10 cellular contexts compared by ENCODE assay signal in genomic region chr14:89773151-89773550, GRCh38.
A peak's percentile ranks its signal among the peaks of the same experiment; 100 is the strongest.
DNase-seq lines count a peak whose midpoint lies in the region; ATAC-seq and TF ChIP-seq lines count a peak whose summit lies in the region.
"Had no signal": no experiment of that assay in that cellular context is flagged by ENCODE, and none has a peak within 500 bp of the region (broad histone marks: within the 10 kb centered on the region; RNA-seq: fewer than 3 reads in every experiment).

No MANE protein-coding gene starts in this region.

- no peaks in the 10 kb centered on the region for H3K36me3 ChIP-seq in GM06990 (ENCODE audit: control insufficient read depth, insufficient read depth, low read length)

- H3K4me3 Mint-ChIP-seq in activated CD8-positive, alpha-beta T cell treated with anti-CD3 and anti-CD28 coated beads for 36 hours, result peak overlapping the region; percentile 57
- H3K4me3 Mint-ChIP-seq: neural crest cell had no signal

- CTCF ChIA-PET in activated CD8-positive, alpha-beta T cell treated with anti-CD3 and anti-CD28 coated beads for 36 hours (lab: Charles Lee), result interaction anchor here (0.9 to 1.7 kb wide), 5 partner anchors 17 to 596 kb away, joined by 3 to 5 read pairs (median 3); no protein-coding TSS in a partner anchor

- H3K27me3 ChIP-seq in GM06990 (replicated peaks; ENCODE audit: control insufficient read depth, insufficient read depth, low read length), result no peaks in the 10 kb centered on the region

- ATAC-seq in GM19397 (IDR thresholded peaks at IDR 0.05; ENCODE audit: unreplicated experiment) (peak; percentile 48), HG03095 (IDR thresholded peaks at IDR 0.05; ENCODE audit: unreplicated experiment) (peak; percentile 54)
- ATAC-seq in activated CD8-positive, alpha-beta T cell treated with anti-CD3 and anti-CD28 coated beads for 36 hours, result peak; percentile 5

- TF ChIP-seq CTCF in GM06990 (IDR thresholded peaks at IDR 0.05; ENCODE audit: insufficient read depth, low read length, poor library complexity, severe bottlenecking), result no peak
- no peak for TF ChIP-seq CTCF in activated CD8-positive, alpha-beta T cell treated with anti-CD3 and anti-CD28 coated beads for 36 hours (IDR thresholded peaks at IDR 0.05)

- peak overlapping the region; percentile 70 for H3K27ac Mint-ChIP-seq in activated CD8-positive, alpha-beta T cell treated with anti-CD3 and anti-CD28 coated beads for 36 hours

- DNase-seq in GM06990 (ENCODE audit: extremely low read depth, insufficient read length) (peak; percentile 59), COR-L47 (lab: John Stamatoyannopoulos, UW) (no peak), GM19240 (ENCODE audit: insufficient read length, low spot score) (no peak), NCI-H1092 treated with DMSO at 0.1 percent for 48 hours (lab: John Stamatoyannopoulos, UW) (no peak), NK-92 (lab: John Stamatoyannopoulos, UW; ENCODE audit: unreplicated experiment) (no peak)
- DNase-seq in activated CD8-positive, alpha-beta T cell treated with anti-CD3 and anti-CD28 coated beads for 36 hours, result no peak
- DNase-seq: NCI-H1694 treated with DMSO at 0.1 percent for 48 hours had no signal

- H3K4me1 Mint-ChIP-seq in activated CD8-positive, alpha-beta T cell treated with anti-CD3 and anti-CD28 coated beads for 36 hours (ENCODE audit: low read depth), result peaks cover 29% of the 10 kb centered on the region

- no peak overlapping the region; the same call in 1 of the 2 replicates for H3K4me3 ChIP-seq in GM06990 (replicated peaks; ENCODE audit: low read depth, low read length)

- intact Hi-C loops in activated CD8-positive, alpha-beta T cell treated with anti-CD3 and anti-CD28 coated beads for 36 hours (cut with micrococcal nuclease), result loop anchor here (5.0 kb wide), 1 partner anchor 351 kb away; no protein-coding TSS in a partner anchor

- no peaks in the 10 kb centered on the region for H3K27me3 Mint-ChIP-seq in activated CD8-positive, alpha-beta T cell treated with anti-CD3 and anti-CD28 coated beads for 36 hours

- H3K36me3 Mint-ChIP-seq in activated CD8-positive, alpha-beta T cell treated with anti-CD3 and anti-CD28 coated beads for 36 hours (ENCODE audit: low read depth), result no peaks in the 10 kb centered on the region

- POLR2A ChIA-PET in activated CD8-positive, alpha-beta T cell treated with anti-CD3 and anti-CD28 coated beads for 36 hours (lab: Charles Lee), result interaction anchor here (0.5 kb wide), 1 partner anchor 257 kb away, joined by 3 read pairs; no protein-coding TSS in a partner anchor

- H3K9me3 Mint-ChIP-seq in activated CD8-positive, alpha-beta T cell treated with anti-CD3 and anti-CD28 coated beads for 36 hours, result no peaks in the 10 kb centered on the region
